In the genomic region with DNA sequence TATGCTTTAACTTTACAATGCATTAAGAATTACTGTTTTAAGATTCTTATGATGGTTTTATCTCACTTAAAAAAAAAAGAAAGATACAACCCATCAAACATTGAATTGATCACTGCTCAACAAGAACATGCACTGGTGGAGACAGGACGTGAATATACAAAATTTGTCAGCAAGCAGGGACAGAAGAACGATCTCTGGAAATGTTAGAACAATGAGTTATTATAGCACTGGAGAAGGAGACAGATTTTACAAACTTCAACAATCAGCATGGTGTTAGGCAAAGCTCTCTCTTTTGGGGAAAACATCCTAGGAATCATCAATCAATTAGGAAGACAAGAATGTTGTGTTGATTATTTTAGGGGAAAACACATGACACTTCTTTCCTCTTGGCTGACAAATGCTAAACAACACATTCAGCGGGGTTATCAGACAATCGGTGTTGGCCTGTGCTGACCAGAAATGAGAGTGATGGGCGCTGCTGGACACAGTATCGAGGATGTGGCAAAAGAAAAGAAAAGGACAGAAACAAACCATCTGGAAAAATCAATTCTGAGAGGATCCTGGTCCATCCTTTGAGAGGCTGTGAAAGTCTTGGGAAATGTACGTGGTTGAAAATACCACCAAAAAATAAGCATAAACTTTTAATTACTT, we compare ENCODE assay signal across 21 cellular contexts.
"Had no signal": no experiment of that assay in that cellular context is flagged by ENCODE, and none has a peak within 500 bp of the region (broad histone marks: within the 10 kb centered on the region; RNA-seq: fewer than 3 reads in every experiment).

No MANE protein-coding gene starts in this region.

- FAIRE-seq: endometrium had no signal

- DNase-seq: activated B cell treated with CpG ODN at 0.5 μM for 24 hours; activated CD4-positive, alpha-beta memory T cell treated with anti-CD3 and anti-CD28 coated beads for 36 hours; activated CD4-positive, alpha-beta T cell treated with anti-CD3 and anti-CD28 coated beads for 4 hours; activated T-cell treated with anti-CD3 and anti-CD28 coated beads for 4 hours; colonic mucosa; gastrocnemius medialis; heart right ventricle; kidney glomerular epithelial cell; mesenchymal stem cell; naive thymus-derived CD8-positive, alpha-beta T cell; right cardiac atrium; stimulated activated CD4-positive, alpha-beta T cell treated with anti-CD3 and anti-CD28 coated beads, Interleukin-15, amount 100 ng/mL, for 24 hours; stimulated activated CD4-positive, alpha-beta T cell treated with anti-CD3 and anti-CD28 coated beads, Interleukin-4, amount 100 ng/mL, for 4 hours; T-helper 1 cell; T-helper 9 cell; thyroid gland had no signal

- H3K4me3 ChIP-seq: colonic mucosa, gastrocnemius medialis, skin epidermis, thyroid gland had no signal

- H3K4me1 ChIP-seq: colonic mucosa, thyroid gland had no signal

- H3K36me3 Mint-ChIP-seq: activated CD4-positive, alpha-beta memory T cell treated with anti-CD3 and anti-CD28 coated beads for 36 hours; activated naive CD8-positive, alpha-beta T cell; naive thymus-derived CD8-positive, alpha-beta T cell; stimulated activated memory B cell treated with anti-CD40 and anti-IgM and Interleukin-4, amounts not matched to agents 10 μg/mL and 1 μg/mL and 100 μg/mL, for 72 hours had no signal

- H3K4me1 Mint-ChIP-seq: activated B cell treated with CpG ODN at 0.5 μM for 24 hours; naive thymus-derived CD8-positive, alpha-beta T cell; stimulated activated memory B cell treated with anti-CD40 and anti-IgM and Interleukin-4, amounts not matched to agents 10 μg/mL and 1 μg/mL and 100 μg/mL, for 72 hours had no signal

- H3K9me3 Mint-ChIP-seq: activated B cell treated with CpG ODN at 0.5 μM for 24 hours; activated CD4-positive, alpha-beta memory T cell treated with anti-CD3 and anti-CD28 coated beads for 36 hours; stimulated activated memory B cell treated with anti-CD40 and anti-IgM and Interleukin-4, amounts not matched to agents 10 μg/mL and 1 μg/mL and 100 μg/mL, for 72 hours had no signal

- H3K36me3 ChIP-seq: colonic mucosa, gastrocnemius medialis, heart right ventricle, thyroid gland had no signal

- H3K27me3 Mint-ChIP-seq: activated B cell treated with CpG ODN at 0.5 μM for 24 hours; stimulated activated memory B cell treated with anti-CD40 and anti-IgM and Interleukin-4, amounts not matched to agents 10 μg/mL and 1 μg/mL and 100 μg/mL, for 72 hours had no signal

- ATAC-seq: esophagus mucosa; gastrocnemius medialis; heart right ventricle; naive thymus-derived CD8-positive, alpha-beta T cell; right cardiac atrium; stimulated activated memory B cell treated with anti-CD40 and anti-IgM and Interleukin-4, amounts not matched to agents 10 μg/mL and 1 μg/mL and 100 μg/mL, for 72 hours had no signal

- H3K9me3 ChIP-seq: colonic mucosa, gastrocnemius medialis, heart right ventricle, thyroid gland had no signal

- H3K27ac ChIP-seq: colonic mucosa, gastrocnemius medialis, skin epidermis, thyroid gland had no signal

- H3K27me3 ChIP-seq: colonic mucosa, gastrocnemius medialis, heart right ventricle, thyroid gland had no signal

- H3K27ac Mint-ChIP-seq: activated B cell treated with CpG ODN at 0.5 μM for 24 hours; activated CD4-positive, alpha-beta memory T cell treated with anti-CD3 and anti-CD28 coated beads for 36 hours; activated naive CD8-positive, alpha-beta T cell; naive thymus-derived CD8-positive, alpha-beta T cell; stimulated activated memory B cell treated with anti-CD40 and anti-IgM and Interleukin-4, amounts not matched to agents 10 μg/mL and 1 μg/mL and 100 μg/mL, for 72 hours had no signal

- H3K4me3 Mint-ChIP-seq: activated B cell treated with CpG ODN at 0.5 μM for 24 hours; activated CD4-positive, alpha-beta memory T cell treated with anti-CD3 and anti-CD28 coated beads for 36 hours; activated naive CD8-positive, alpha-beta T cell; naive thymus-derived CD8-positive, alpha-beta T cell; stimulated activated memory B cell treated with anti-CD40 and anti-IgM and Interleukin-4, amounts not matched to agents 10 μg/mL and 1 μg/mL and 100 μg/mL, for 72 hours had no signal
